In the genomic region with DNA sequence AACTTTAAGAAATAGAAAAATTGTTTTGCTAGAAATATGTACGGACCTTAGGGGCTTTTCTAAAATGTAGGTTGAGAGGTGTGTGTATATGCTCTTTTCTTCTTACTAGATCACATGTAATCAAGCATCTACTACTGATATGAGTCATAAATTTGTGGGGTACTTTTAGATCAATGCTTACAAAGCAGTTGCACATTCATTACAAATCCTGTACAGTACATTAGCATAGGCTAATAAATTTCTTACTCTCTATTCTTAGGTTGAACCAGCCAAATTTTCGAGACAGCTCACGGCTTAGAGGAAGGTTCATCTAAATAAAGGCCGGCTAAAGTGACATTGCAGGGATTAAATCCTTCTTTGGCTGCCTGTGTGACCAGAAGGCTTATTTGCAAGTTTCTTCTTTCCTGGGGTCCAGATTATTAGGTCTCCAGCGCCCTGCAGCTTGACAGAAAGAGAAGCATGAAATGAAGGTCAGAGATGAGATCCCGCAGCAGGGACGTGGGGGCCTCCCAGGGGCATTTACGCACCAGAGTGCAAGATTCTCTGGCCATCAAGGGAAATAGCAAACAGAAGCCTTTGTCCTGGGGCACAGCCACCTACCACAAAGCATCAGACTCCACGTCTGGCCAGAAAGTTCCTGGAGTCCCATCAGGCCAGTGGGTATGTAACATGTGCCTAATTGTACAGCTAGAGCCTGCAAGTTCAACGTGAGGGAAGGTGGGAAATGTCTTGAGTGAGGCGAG, we compare ENCODE assay signal across 12 cellular contexts. TPM values are rescaled to one million over a fixed set of nuclear protein-coding genes. Genes with fewer than 3 reads are reported as not detected.
DNase-seq lines count a peak whose midpoint lies in the region; ATAC-seq and TF ChIP-seq lines count a peak whose summit lies in the region.
"Had no signal": no experiment of that assay in that cellular context is flagged by ENCODE, and none has a peak within 500 bp of the region (broad histone marks: within the 10 kb centered on the region; RNA-seq: fewer than 3 reads in every experiment).

No MANE protein-coding gene starts in this region.

- no peak overlapping the region for H3K4ac ChIP-seq in neuronal stem cell (ENCODE audit: low read length)

- H2AK5ac ChIP-seq in neuronal stem cell (ENCODE audit: low read depth, low read length): no peak overlapping the region

- H3K4me1 ChIP-seq in neuronal stem cell (ENCODE audit: control insufficient read depth in 2 of 2, insufficient read depth in 1 of 2, low read depth in 1 of 2, low read length in 2 of 2): peaks cover 0 to 8% of the 10 kb centered on the region in 2 donors

- H2BK12ac ChIP-seq in neuronal stem cell (ENCODE audit: low read length): no peak overlapping the region

- H2BK5ac ChIP-seq in neuronal stem cell (ENCODE audit: low read length): no peak overlapping the region

- H4K8ac ChIP-seq in neuronal stem cell (ENCODE audit: low read depth, low read length): no peak overlapping the region

- peaks cover 0 to 25% (median 0%) of the 10 kb centered on the region in 3 experiments for H3K27me3 ChIP-seq in neuronal stem cell (ENCODE audit: control insufficient read depth in 3 of 3, insufficient read depth in 3 of 3, low read depth in 1 of 3, low read length in 3 of 3)
- H3K27me3 ChIP-seq in CD4-positive, alpha-beta T cell (ENCODE audit: control insufficient read depth, insufficient read depth, low read length): peaks cover 3% of the 10 kb centered on the region

- peak overlapping the region; percentile 67 for H3K18ac ChIP-seq in neuronal stem cell (ENCODE audit: low read length)

- H3K14ac ChIP-seq in neuronal stem cell (ENCODE audit: low read length): no peak overlapping the region

- peaks cover 13% of the 10 kb centered on the region for H3K27me3 Mint-ChIP-seq in CD4-positive, alpha-beta T cell

- H3K4me1 Mint-ChIP-seq in CD4-positive, alpha-beta T cell (ENCODE audit: low read depth): no peaks in the 10 kb centered on the region

- H3K27ac ChIP-seq in neuronal stem cell (replicated peaks; ENCODE audit: low read length): no peak overlapping the region
- H3K27ac ChIP-seq in CD4-positive, alpha-beta T cell (ENCODE audit: low read depth, low read length): no peak overlapping the region

- no peaks in the 10 kb centered on the region for H3K9me3 ChIP-seq in neuronal stem cell (replicated peaks in 1 of 2; ENCODE audit: control insufficient read depth in 2 of 2, insufficient read depth in 1 of 2, low read depth in 1 of 2, low read length in 2 of 2)
- H3K9me3 ChIP-seq in CD4-positive, alpha-beta T cell (ENCODE audit: control insufficient read depth, low read length): no peaks in the 10 kb centered on the region

- H2BK15ac ChIP-seq in neuronal stem cell (ENCODE audit: low read length): no peak overlapping the region

- H3K9ac ChIP-seq in neuronal stem cell (ENCODE audit: low read depth, low read length, poor library complexity): no peak overlapping the region

- no peak overlapping the region for H3K4me2 ChIP-seq in neuronal stem cell (ENCODE audit: insufficient read depth, low read length, poor library complexity, severe bottlenecking)

- H3K27ac Mint-ChIP-seq in CD4-positive, alpha-beta T cell: no peak overlapping the region

- TF ChIP-seq CTCF in CD4-positive, alpha-beta T cell (IDR thresholded peaks at IDR 0.05): no peak

- CTCF ChIA-PET in CD4-positive, alpha-beta T cell (lab: Charles Lee): no interaction called here

- no CpG with 5 or more reads among the region's 11 CpGs for WGBS in neuronal stem cell (ENCODE audit: extremely low coverage in 2 of 2, insufficient read length in 2 of 2, insufficient replicate concordance in 1 of 2), 2 donors

- no peak overlapping the region for H4K91ac ChIP-seq in neuronal stem cell (ENCODE audit: low read depth, low read length, poor library complexity)

- H3K4me3 ChIP-seq in neuronal stem cell (ENCODE audit: low read length in 2 of 2): no peak overlapping the region

- H3K36me3 ChIP-seq in neuronal stem cell (replicated peaks in 1 of 2; ENCODE audit: control insufficient read depth in 2 of 2, insufficient read depth in 2 of 2, low read length in 2 of 2): no peaks in the 10 kb centered on the region

- no peaks in the 10 kb centered on the region for H3K9me3 Mint-ChIP-seq in CD4-positive, alpha-beta T cell

- H3K79me1 ChIP-seq in neuronal stem cell (ENCODE audit: low read depth, low read length): peaks cover 1% of the 10 kb centered on the region

- POLR2A ChIA-PET in CD4-positive, alpha-beta T cell (lab: Charles Lee): no interaction called here

- no peaks in the 10 kb centered on the region for H3K36me3 Mint-ChIP-seq in CD4-positive, alpha-beta T cell (ENCODE audit: low read depth)

- ATAC-seq in GM18873 (IDR thresholded peaks at IDR 0.05; ENCODE audit: low FRiP score, unreplicated experiment) (peak; percentile 64), GM21576 (IDR thresholded peaks at IDR 0.05; ENCODE audit: unreplicated experiment) (peak; percentile 61), HG03108 (IDR thresholded peaks at IDR 0.05; ENCODE audit: unreplicated experiment) (peak; percentile 57)
- no peak for ATAC-seq in CD4-positive, alpha-beta T cell (ENCODE audit: poor library complexity)
- ATAC-seq: left colon had no signal

- intact Hi-C loops in CD4-positive, alpha-beta T cell (cut with DNase I, micrococcal nuclease): no loop called here

- no peak for DNase-seq in neuronal stem cell (ENCODE audit: low spot score)
- no peak for DNase-seq in NCI-H510A (lab: John Stamatoyannopoulos, UW)
- no peak for DNase-seq in effector CD8-positive, alpha-beta T cell (lab: John Stamatoyannopoulos, UW)
- DNase-seq in CD4-positive, alpha-beta T cell: no peak
- DNase-seq: left colon; MV-4-11; NCI-H82; occipital lobe; stimulated activated CD4-positive, alpha-beta T cell treated with anti-CD3 and anti-CD28 coated beads, Interleukin-4, amount 100 ng/mL, for 24 hours had no signal

- no peak overlapping the region for H3K4me3 Mint-ChIP-seq in CD4-positive, alpha-beta T cell

- peak overlapping the region; percentile 60 for H2AFZ ChIP-seq in neuronal stem cell (ENCODE audit: low read length)

- H3K23ac ChIP-seq in neuronal stem cell (ENCODE audit: low read depth, low read length, poor library complexity): no peak overlapping the region

- H2BK120ac ChIP-seq in neuronal stem cell (ENCODE audit: low read depth, low read length): no peak overlapping the region

RNA-seq across cellular contexts. Expression of a gene that starts 53.0 kb away (rescaled TPM):
- polyA plus RNA-seq in neuronal stem cell (2013, experiment 1 of 2): 0.06 TPM
- not detected for polyA plus RNA-seq in neuronal stem cell (2013, experiment 2 of 2)
- total RNA-seq in CD4-positive, alpha-beta T cell: under 1 TPM; 0.08 to 0.44 TPM
